ENCODE assay signal across 8 cellular contexts in the genomic region with DNA sequence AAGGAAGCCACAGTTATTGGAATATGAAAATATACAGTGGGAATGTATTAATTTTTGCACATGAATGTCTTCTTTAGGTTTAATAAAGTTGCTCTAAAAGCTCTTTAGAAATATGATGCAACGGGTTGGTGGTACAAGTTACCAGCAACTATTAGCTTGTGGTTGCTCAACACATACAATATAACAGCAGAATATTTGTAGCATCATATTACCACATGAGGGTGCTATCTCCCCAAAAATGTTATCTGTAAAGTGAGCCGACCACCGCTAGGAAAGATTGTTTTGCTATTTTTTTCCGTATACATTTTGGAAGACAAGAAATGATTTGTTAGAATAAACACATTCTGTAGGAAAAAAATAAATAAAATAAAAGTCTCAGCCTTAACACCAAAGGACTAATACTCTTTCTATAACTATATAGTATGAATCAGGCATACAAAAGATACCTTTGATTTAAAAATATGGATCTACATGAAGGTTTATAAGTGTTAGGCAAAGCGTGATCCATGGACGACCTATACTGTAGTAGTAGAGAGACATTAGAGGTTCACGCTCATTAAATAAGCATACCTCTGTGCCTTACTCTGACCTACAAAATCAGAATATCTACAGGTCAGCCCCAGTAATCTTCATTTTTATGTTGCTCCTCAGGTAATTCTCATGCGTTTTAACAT.
DNase-seq lines count a peak whose midpoint lies in the region; ATAC-seq, FAIRE-seq and TF ChIP-seq lines count a peak whose summit lies in the region.

No MANE protein-coding gene starts in this region.

- ATAC-seq in GM21529 (IDR thresholded peaks at IDR 0.05; ENCODE audit: unreplicated experiment) (peak; percentile 84), gastroesophageal sphincter (peak; percentile 57), HG02840 (IDR thresholded peaks at IDR 0.05; ENCODE audit: low FRiP score, unreplicated experiment) (no peak), HG02610 (IDR thresholded peaks at IDR 0.05; ENCODE audit: unreplicated experiment) (no peak)

- TF ChIP-seq CTCF in MM.1S (IDR thresholded peaks at IDR 0.05; ENCODE audit: low read length), result peak; percentile 65
- TF ChIP-seq CTCF in gastroesophageal sphincter (IDR thresholded peaks at IDR 0.05), result peak; percentile 39 to 71 (median 66)

- no peaks in the 10 kb centered on the region for H3K79me2 ChIP-seq in MM.1S (ENCODE audit: low read length)

- no peaks in the 10 kb centered on the region for H3K4me1 ChIP-seq in MM.1S (ENCODE audit: low read length)
- no peaks in the 10 kb centered on the region for H3K4me1 ChIP-seq in gastroesophageal sphincter
- H3K4me1 ChIP-seq in small intestine (ENCODE audit: control insufficient read depth in 2 of 2, insufficient read depth in 1 of 2, low read depth in 1 of 2, low read length in 1 of 2), result no peaks in the 10 kb centered on the region

- H3K9me3 ChIP-seq in MM.1S (replicated peaks; ENCODE audit: insufficient read depth, low read length) (no peaks in the 10 kb centered on the region), gastroesophageal sphincter (no peaks in the 10 kb centered on the region), small intestine (ENCODE audit: control insufficient read depth, low read depth) (no peaks in the 10 kb centered on the region)

- H3K4me3 ChIP-seq in MM.1S (ENCODE audit: low read length) (no peak overlapping the region), gastroesophageal sphincter (no peak overlapping the region), small intestine (ENCODE audit: low read depth in 1 of 2, low read length in 2 of 2) (no peak overlapping the region)

- H3K9ac ChIP-seq in MM.1S (ENCODE audit: low read length), result no peak overlapping the region

- H3K27me3 ChIP-seq in MM.1S (replicated peaks; ENCODE audit: insufficient read depth, low read length) (no peaks in the 10 kb centered on the region), gastroesophageal sphincter (no peaks in the 10 kb centered on the region), small intestine (ENCODE audit: control insufficient read depth in 2 of 2, insufficient read depth in 2 of 2, low read length in 2 of 2) (no peaks in the 10 kb centered on the region)

- peak; percentile 68 for FAIRE-seq in small intestine (lab: Jason Lieb, UNC)

- 31 to 32% methylated on average over 8 of the region's 8 CpGs for WGBS in gastroesophageal sphincter (ENCODE audit: low coverage in 1 of 2), 2 donors
- 19 to 31% (median 27%) methylated on average over 8 of the region's 8 CpGs for WGBS in small intestine, 3 donors

- peak; percentile 57 for DNase-seq in DMS153 (lab: John Stamatoyannopoulos, UW)
- DNase-seq in MM.1S, result peak; percentile 35
- peak; percentile 41 for DNase-seq in SK-N-DZ (ENCODE audit: low spot score)
- DNase-seq in small intestine, result peak; percentile 13

- no peaks in the 10 kb centered on the region for H3F3A ChIP-seq in MM.1S (ENCODE audit: insufficient read depth, low read length)

- no peak for TF ChIP-seq EP300 in gastroesophageal sphincter (IDR thresholded peaks at IDR 0.05)

- H4K20me1 ChIP-seq in MM.1S (ENCODE audit: insufficient read depth, low read length), result no peaks in the 10 kb centered on the region

- H3K27ac ChIP-seq in MM.1S (ENCODE audit: low read length) (no peak overlapping the region), gastroesophageal sphincter (no peak overlapping the region), small intestine (ENCODE audit: low read depth in 1 of 2, low read length in 1 of 2) (no peak overlapping the region)

- H3K9me2 ChIP-seq in MM.1S (replicated peaks; ENCODE audit: insufficient read depth, low read length), result no peaks in the 10 kb centered on the region

- H2AFZ ChIP-seq in MM.1S (ENCODE audit: low read length), result peak overlapping the region; percentile 25; the same call in 1 of the 2 replicates

- H3K36me3 ChIP-seq in MM.1S (replicated peaks; ENCODE audit: insufficient read depth, low read length) (no peaks in the 10 kb centered on the region), gastroesophageal sphincter (no peaks in the 10 kb centered on the region), small intestine (ENCODE audit: control insufficient read depth in 2 of 2, insufficient read depth in 2 of 2, low read length in 2 of 2) (no peaks in the 10 kb centered on the region)

- no peak for TF ChIP-seq POLR2A in gastroesophageal sphincter (IDR thresholded peaks at IDR 0.05)

- H3K4me2 ChIP-seq in MM.1S (ENCODE audit: low read depth, low read length), result no peak overlapping the region; the same call in 1 of the 2 replicates

Comparison
In these comparisons a context has a peak if more than half of its experiments do, and no peak if none do; other contexts are left out.
1. ATAC-seq: peak in GM21529 (single experiment) and gastroesophageal sphincter (single experiment); none in HG02840 (single experiment) and HG02610 (single experiment).
2. Peak in every context shown above with its lines, with median percentiles within 50 percentile points of each other: DNase-seq.